11 cellular contexts compared by ENCODE assay signal in the genomic region with DNA sequence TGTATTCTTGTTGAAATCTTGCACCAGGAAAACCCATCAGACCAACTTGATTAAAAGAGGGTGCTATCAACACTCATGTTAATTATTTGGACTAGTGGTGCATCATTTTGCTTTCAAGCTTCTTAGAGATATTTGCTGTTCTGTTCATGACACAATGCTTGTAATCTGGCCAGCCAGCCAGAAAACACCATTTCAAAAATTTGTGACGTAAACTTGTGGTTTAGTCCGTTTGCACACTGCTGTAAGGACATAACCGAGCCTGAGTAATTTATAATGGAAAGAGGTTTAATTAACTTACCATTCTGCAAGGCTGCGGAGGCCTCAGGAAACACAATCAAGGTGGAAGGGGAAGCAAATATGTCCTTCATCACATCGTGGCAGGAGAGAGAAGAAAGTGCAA.
DNase-seq lines count a peak whose midpoint lies in the region; ATAC-seq and TF ChIP-seq lines count a peak whose summit lies in the region.
"Had no signal": no experiment of that assay in that cellular context is flagged by ENCODE, and none has a peak within 500 bp of the region (broad histone marks: within the 10 kb centered on the region; RNA-seq: fewer than 3 reads in every experiment).

No MANE protein-coding gene starts in this region.

- H3K4me1 Mint-ChIP-seq in activated T-cell treated with anti-CD3 and anti-CD28 coated beads, Interleukin-2, amount 50 U/mL, for 4 hours (ENCODE audit: low read depth), result peaks cover 11% of the 10 kb centered on the region
- peaks cover 11 to 14% (median 13%) of the 10 kb centered on the region in 3 donors for H3K4me1 Mint-ChIP-seq in T-cell

- H3K4me3 Mint-ChIP-seq in activated T-cell treated with anti-CD3 and anti-CD28 coated beads, Interleukin-2, amount 50 U/mL, for 4 hours, result no peak overlapping the region
- H3K4me3 Mint-ChIP-seq in T-cell, result no peak overlapping the region
- H3K4me3 Mint-ChIP-seq: CD4-positive, alpha-beta T cell had no signal

- H3K36me3 Mint-ChIP-seq in activated T-cell treated with anti-CD3 and anti-CD28 coated beads, Interleukin-2, amount 50 U/mL, for 4 hours (ENCODE audit: insufficient read depth), result no peaks in the 10 kb centered on the region
- H3K36me3 Mint-ChIP-seq in T-cell, result no peaks in the 10 kb centered on the region

- no peaks in the 10 kb centered on the region for H4K20me1 ChIP-seq in osteoblast (ENCODE audit: insufficient read depth, low read length)

- CTCF ChIA-PET in BJ (lab: Yijun Ruan, JAX) (interaction anchor here (0.6 to 1.8 kb wide), 2 partner anchors 33 to 88 kb away, joined by 3 to 7 read pairs; no protein-coding TSS in a partner anchor), T-cell (lab: Charles Lee) (no interaction called here)

- no peak overlapping the region for H3K4me3 ChIP-seq in BJ (ENCODE audit: low read depth, low read length)
- H3K4me3 ChIP-seq in fibroblast of the aortic adventitia (ENCODE audit: low read depth, low read length), result no peak overlapping the region
- peak overlapping the region; percentile 30 for H3K4me3 ChIP-seq in osteoblast (ENCODE audit: insufficient read depth, low read length)

- no peaks in the 10 kb centered on the region for H3K27me3 ChIP-seq in BJ (ENCODE audit: control insufficient read depth, insufficient read depth, low read length)
- H3K27me3 ChIP-seq in osteoblast (ENCODE audit: insufficient read depth, low read length), result no peaks in the 10 kb centered on the region
- H3K27me3 ChIP-seq in foreskin keratinocyte, result no peaks in the 10 kb centered on the region
- H3K27me3 ChIP-seq: brain microvascular endothelial cell had no signal

- no peaks in the 10 kb centered on the region for H3K9me3 ChIP-seq in osteoblast (ENCODE audit: low read depth, low read length)

- H3K9me3 Mint-ChIP-seq in activated T-cell treated with anti-CD3 and anti-CD28 coated beads, Interleukin-2, amount 50 U/mL, for 4 hours, result no peaks in the 10 kb centered on the region
- no peaks in the 10 kb centered on the region for H3K9me3 Mint-ChIP-seq in T-cell
- H3K9me3 Mint-ChIP-seq: CD4-positive, alpha-beta T cell had no signal

- H3K4me2 ChIP-seq in osteoblast (ENCODE audit: insufficient read depth, low read length), result peak overlapping the region; percentile 62

- H3K27ac ChIP-seq in osteoblast (ENCODE audit: low read depth, low read length) (peak overlapping the region; percentile 82), foreskin keratinocyte (no peak overlapping the region)
- H3K27ac ChIP-seq: brain microvascular endothelial cell had no signal

- ATAC-seq in activated T-cell treated with anti-CD3 and anti-CD28 coated beads, Interleukin-2, amount 50 U/mL, for 4 hours, result no peak
- ATAC-seq in foreskin keratinocyte (no peak), T-cell (replicated peaks in 1 of 4) (no peak)

- no peaks in the 10 kb centered on the region for H3K79me2 ChIP-seq in osteoblast (ENCODE audit: insufficient read depth, low read length)

- TF ChIP-seq CTCF in BJ (IDR thresholded peaks at IDR 0.05; ENCODE audit: insufficient read depth, low read depth, low read length), result no peak
- TF ChIP-seq CTCF in fibroblast of the aortic adventitia (IDR thresholded peaks at IDR 0.05; ENCODE audit: insufficient read depth, low read length), result no peak
- no peak for TF ChIP-seq CTCF in osteoblast (IDR thresholded peaks at IDR 0.05; ENCODE audit: extremely low read depth, low read depth, low read length)
- no peak for TF ChIP-seq CTCF in foreskin keratinocyte (conservative IDR thresholded peaks at IDR 0.05)

- H3K27me3 Mint-ChIP-seq in activated T-cell treated with anti-CD3 and anti-CD28 coated beads, Interleukin-2, amount 50 U/mL, for 4 hours (ENCODE audit: low read depth), result no peaks in the 10 kb centered on the region
- no peaks in the 10 kb centered on the region for H3K27me3 Mint-ChIP-seq in T-cell
- H3K27me3 Mint-ChIP-seq: CD4-positive, alpha-beta T cell had no signal

- H3K27ac Mint-ChIP-seq in T-cell, result no peak overlapping the region
- H3K27ac Mint-ChIP-seq: CD4-positive, alpha-beta T cell had no signal

- peak; percentile 90 for DNase-seq in BJ (ENCODE audit: low read depth)
- DNase-seq in NOMO-1 treated with DMSO at 0.1 percent for 48 hours (lab: John Stamatoyannopoulos, UW; ENCODE audit: unreplicated experiment), result peak; percentile 65
- peak; percentile 65 for DNase-seq in fibroblast of the aortic adventitia (ENCODE audit: low read depth)
- no peak for DNase-seq in osteoblast (ENCODE audit: insufficient read length, low spot score, missing footprints)
- no peak for DNase-seq in activated T-cell treated with anti-CD3 and anti-CD28 coated beads, Interleukin-2, amount 50 U/mL, for 4 hours
- DNase-seq in Kasumi-1 (lab: John Stamatoyannopoulos, UW), result no peak
- DNase-seq in foreskin keratinocyte, result no peak
- DNase-seq in T-cell, result no peak
- DNase-seq: brain microvascular endothelial cell; CD4-positive, alpha-beta T cell; SW 1271 had no signal

- peak overlapping the region; percentile 45 for H2AFZ ChIP-seq in osteoblast (ENCODE audit: low read length)

- H3K36me3 ChIP-seq in BJ (ENCODE audit: control insufficient read depth, insufficient read depth, low read length), result no peaks in the 10 kb centered on the region
- H3K36me3 ChIP-seq in osteoblast (ENCODE audit: insufficient read depth, low read length), result no peaks in the 10 kb centered on the region
- H3K36me3 ChIP-seq: brain microvascular endothelial cell had no signal

- POLR2A ChIA-PET in BJ (lab: Charles Lee), result interaction anchor here (1.0 kb wide), 1 partner anchor 374 kb away, joined by 4 read pairs; the partner anchor contains the start of gene TGFBR2
- POLR2A ChIA-PET in T-cell (lab: Charles Lee), result no interaction called here

- H3K4me1 ChIP-seq in osteoblast (ENCODE audit: insufficient read depth, low read length) (peaks cover 42% of the 10 kb centered on the region), foreskin keratinocyte (peaks cover 11% of the 10 kb centered on the region)

Comparison
In these comparisons a context has a peak if more than half of its experiments do, and no peak if none do; other contexts are left out.
1. DNase-seq: peak in BJ (single experiment), NOMO-1 treated with DMSO at 0.1 percent for 48 hours (single experiment) and fibroblast of the aortic adventitia (single experiment); none in osteoblast (single experiment), activated T-cell treated with anti-CD3 and anti-CD28 coated beads, Interleukin-2, amount 50 U/mL, for 4 hours (single experiment), Kasumi-1 (0 of 2), foreskin keratinocyte (0 of 2) and T-cell (0 of 34).